12 cellular contexts compared by ENCODE assay signal in genomic region chr10:115948415-115948814, GRCh38.
A peak's percentile ranks its signal among the peaks of the same experiment; 100 is the strongest.
DNase-seq lines count a peak whose midpoint lies in the region; ATAC-seq and TF ChIP-seq lines count a peak whose summit lies in the region.
"Had no signal": no experiment of that assay in that cellular context is flagged by ENCODE, and none has a peak within 500 bp of the region (broad histone marks: within the 10 kb centered on the region; RNA-seq: fewer than 3 reads in every experiment).

No MANE protein-coding gene starts in this region.

- H3K36me3 ChIP-seq in left ventricle myocardium inferior (no peaks in the 10 kb centered on the region), upper lobe of right lung (no peaks in the 10 kb centered on the region)
- no peaks in the 10 kb centered on the region for H3K36me3 ChIP-seq in CD8-positive, alpha-beta T cell (ENCODE audit: insufficient read depth, low read length)
- H3K36me3 ChIP-seq: BLaER1 treated with 17β-estradiol and CSF1 and Interleukin-3, amounts not matched to agents 10 nM and 100 nM; SJCRH30 had no signal

- no peaks in the 10 kb centered on the region for H3K27me3 Mint-ChIP-seq in WTC11 (ENCODE audit: low read depth)
- H3K27me3 Mint-ChIP-seq in CD8-positive, alpha-beta T cell (ENCODE audit: low read depth), result no peaks in the 10 kb centered on the region

- no peak for TF ChIP-seq CTCF in WTC11 (IDR thresholded peaks at IDR 0.05)
- TF ChIP-seq CTCF in left ventricle myocardium inferior (IDR thresholded peaks at IDR 0.05; ENCODE audit: borderline replicate concordance), result peak; percentile 60
- TF ChIP-seq CTCF in upper lobe of right lung (IDR thresholded peaks at IDR 0.05), result peak; percentile 44
- TF ChIP-seq CTCF in CD8-positive, alpha-beta T cell (IDR thresholded peaks at IDR 0.05), result no peak

- H3K4me3 Mint-ChIP-seq in WTC11, result no peak overlapping the region
- no peak overlapping the region for H3K4me3 Mint-ChIP-seq in stimulated activated effector memory CD8-positive, alpha-beta T cell treated with anti-CD3 and anti-CD28 coated beads, Interleukin-12 subunit alpha, Interleukin-12 subunit beta, amount 100 ng/mL, for 72 hours
- no peak overlapping the region for H3K4me3 Mint-ChIP-seq in CD8-positive, alpha-beta T cell
- H3K4me3 Mint-ChIP-seq: mesothelial cell of epicardium had no signal

- peaks cover 38% of the 10 kb centered on the region for H3K4me1 Mint-ChIP-seq in WTC11
- no peaks in the 10 kb centered on the region for H3K4me1 Mint-ChIP-seq in stimulated activated effector memory CD8-positive, alpha-beta T cell treated with anti-CD3 and anti-CD28 coated beads, Interleukin-12 subunit alpha, Interleukin-12 subunit beta, amount 100 ng/mL, for 72 hours
- no peaks in the 10 kb centered on the region for H3K4me1 Mint-ChIP-seq in CD8-positive, alpha-beta T cell (ENCODE audit: low read depth)

- H3K27ac ChIP-seq in left ventricle myocardium inferior (replicated peaks), result no peak overlapping the region
- H3K27ac ChIP-seq in upper lobe of right lung, result no peak overlapping the region
- H3K27ac ChIP-seq in CD8-positive, alpha-beta T cell (ENCODE audit: low read depth, low read length), result no peak overlapping the region
- H3K27ac ChIP-seq: BLaER1 treated with 17β-estradiol and CSF1 and Interleukin-3, amounts not matched to agents 10 nM and 100 nM had no signal

- no peaks in the 10 kb centered on the region for H3K9me3 Mint-ChIP-seq in WTC11
- H3K9me3 Mint-ChIP-seq in stimulated activated effector memory CD8-positive, alpha-beta T cell treated with anti-CD3 and anti-CD28 coated beads, Interleukin-12 subunit alpha, Interleukin-12 subunit beta, amount 100 ng/mL, for 72 hours, result peaks cover 3% of the 10 kb centered on the region
- H3K9me3 Mint-ChIP-seq in CD8-positive, alpha-beta T cell, result no peaks in the 10 kb centered on the region
- H3K9me3 Mint-ChIP-seq: mesothelial cell of epicardium had no signal

- intact Hi-C loops in left ventricle myocardium inferior (cut with micrococcal nuclease), result no loop called here
- intact Hi-C loops in upper lobe of right lung (cut with DNase I), result no loop called here
- intact Hi-C loops in CD8-positive, alpha-beta T cell (cut with DNase I, micrococcal nuclease), result no loop called here

- H3K27ac Mint-ChIP-seq in WTC11, result no peak overlapping the region
- H3K27ac Mint-ChIP-seq in stimulated activated effector memory CD8-positive, alpha-beta T cell treated with anti-CD3 and anti-CD28 coated beads, Interleukin-12 subunit alpha, Interleukin-12 subunit beta, amount 100 ng/mL, for 72 hours, result no peak overlapping the region
- no peak overlapping the region for H3K27ac Mint-ChIP-seq in CD8-positive, alpha-beta T cell

- POLR2A ChIA-PET in WTC11 (lab: Charles Lee), result no interaction called here
- POLR2A ChIA-PET in CD8-positive, alpha-beta T cell (lab: Charles Lee), result no interaction called here

- H3K36me3 Mint-ChIP-seq in WTC11, result no peaks in the 10 kb centered on the region
- H3K36me3 Mint-ChIP-seq in stimulated activated effector memory CD8-positive, alpha-beta T cell treated with anti-CD3 and anti-CD28 coated beads, Interleukin-12 subunit alpha, Interleukin-12 subunit beta, amount 100 ng/mL, for 72 hours, result no peaks in the 10 kb centered on the region
- no peaks in the 10 kb centered on the region for H3K36me3 Mint-ChIP-seq in CD8-positive, alpha-beta T cell
- H3K36me3 Mint-ChIP-seq: mesothelial cell of epicardium had no signal

- H3K4me3 ChIP-seq in left ventricle myocardium inferior (no peak overlapping the region), upper lobe of right lung (no peak overlapping the region)
- no peak overlapping the region for H3K4me3 ChIP-seq in CD8-positive, alpha-beta T cell (ENCODE audit: low read depth, low read length)
- H3K4me3 ChIP-seq: BLaER1 treated with 17β-estradiol and CSF1 and Interleukin-3, amounts not matched to agents 10 nM and 100 nM; SJCRH30 had no signal

- H3K27me3 ChIP-seq in left ventricle myocardium inferior (ENCODE audit: low read depth) (no peaks in the 10 kb centered on the region), upper lobe of right lung (no peaks in the 10 kb centered on the region)
- no peaks in the 10 kb centered on the region for H3K27me3 ChIP-seq in CD8-positive, alpha-beta T cell (ENCODE audit: insufficient read depth, low read length)
- H3K27me3 ChIP-seq: BLaER1 treated with 17β-estradiol and CSF1 and Interleukin-3, amounts not matched to agents 10 nM and 100 nM; SJCRH30 had no signal

- peak; percentile 2 for DNase-seq in SIG-M5 treated with dmso at 0.1 percent for 504 hours (lab: John Stamatoyannopoulos, UW; ENCODE audit: unreplicated experiment)
- DNase-seq in SIG-M5 (lab: John Stamatoyannopoulos, UW), result no peak
- no peak for DNase-seq in WTC11 (ENCODE audit: low spot score)
- no peak for DNase-seq in left ventricle myocardium inferior
- no peak for DNase-seq in upper lobe of right lung
- no peak for DNase-seq in stimulated activated effector memory CD8-positive, alpha-beta T cell treated with anti-CD3 and anti-CD28 coated beads, Interleukin-12 subunit alpha, Interleukin-12 subunit beta, amount 100 ng/mL, for 72 hours (ENCODE audit: low spot score in 2 of 2)
- no peak for DNase-seq in CD8-positive, alpha-beta T cell
- DNase-seq: NCI-H1092 treated with DMSO at 0.1 percent for 48 hours, SJCRH30 had no signal

- no peaks in the 10 kb centered on the region for H3K4me1 ChIP-seq in left ventricle myocardium inferior
- no peaks in the 10 kb centered on the region for H3K4me1 ChIP-seq in upper lobe of right lung
- no peaks in the 10 kb centered on the region for H3K4me1 ChIP-seq in CD8-positive, alpha-beta T cell (ENCODE audit: insufficient read depth, low read length)

- no peaks in the 10 kb centered on the region for H3K9me3 ChIP-seq in left ventricle myocardium inferior (replicated peaks)
- H3K9me3 ChIP-seq in upper lobe of right lung, result no peaks in the 10 kb centered on the region
- no peaks in the 10 kb centered on the region for H3K9me3 ChIP-seq in CD8-positive, alpha-beta T cell (ENCODE audit: low read length)
- H3K9me3 ChIP-seq: SJCRH30 had no signal

- ATAC-seq in WTC11 (peak; percentile 94), upper lobe of right lung (no peak), GM19395 (IDR thresholded peaks at IDR 0.05; ENCODE audit: unreplicated experiment) (no peak)
- no peak for ATAC-seq in stimulated activated effector memory CD8-positive, alpha-beta T cell treated with anti-CD3 and anti-CD28 coated beads, Interleukin-12 subunit alpha, Interleukin-12 subunit beta, amount 100 ng/mL, for 72 hours
- ATAC-seq in CD8-positive, alpha-beta T cell, result no peak

- CTCF ChIA-PET in WTC11 (lab: Charles Lee), result interaction anchor here (0.7 to 2.0 kb wide), 18 partner anchors 8 to 435 kb away, joined by 3 to 8 read pairs (median 3); partner anchors contain the start of gene GFRA1
- CTCF ChIA-PET in CD8-positive, alpha-beta T cell (lab: Charles Lee), result interaction anchor here (1.1 kb wide), 1 partner anchor 10 kb away, joined by 3 read pairs; no protein-coding TSS in a partner anchor

TF ChIP-seq in WTC11, 78 proteins besides CTCF, POLR2A, EP300 and RAD21:
- TF ChIP-seq OVOL2 (CRISPR knock-in tag; IDR thresholded peaks at IDR 0.05; ENCODE audit: borderline replicate concordance), result no peak

Comparison
In these comparisons a context has a peak if more than half of its experiments do, and no peak if none do; other contexts are left out.
1. CTCF ChIP-seq: peak in left ventricle myocardium inferior (single experiment) and upper lobe of right lung (single experiment); none in WTC11 (single experiment) and CD8-positive, alpha-beta T cell (single experiment).